19 cellular contexts compared by ENCODE assay signal in genomic region chr1:205162301-205162700, GRCh38. TPM values are rescaled to one million over a fixed set of nuclear protein-coding genes. Genes with fewer than 3 reads are reported as not detected.
DNase-seq lines count a peak whose midpoint lies in the region; ATAC-seq and TF ChIP-seq lines count a peak whose summit lies in the region.
"Had no signal": no experiment of that assay in that cellular context is flagged by ENCODE, and none has a peak within 500 bp of the region (broad histone marks: within the 10 kb centered on the region; RNA-seq: fewer than 3 reads in every experiment).

No MANE protein-coding gene starts in this region.

- no peaks in the 10 kb centered on the region for H3K27me3 ChIP-seq in uterus
- H3K27me3 ChIP-seq: BE2C, MG63, Peyer's patch had no signal

- no peaks in the 10 kb centered on the region for H3K36me3 ChIP-seq in uterus

- peaks cover 62 to 78% of the 10 kb centered on the region in 2 donors for H3K36me3 Mint-ChIP-seq in stimulated activated naive B cell treated with anti-CD40 and anti-IgM and Interleukin-4, amounts not matched to agents 10 μg/mL and 1 μg/mL and 100 μg/mL, for 72 hours

- H3K9me3 Mint-ChIP-seq in stimulated activated naive B cell treated with anti-CD40 and anti-IgM and Interleukin-4, amounts not matched to agents 10 μg/mL and 1 μg/mL and 100 μg/mL, for 72 hours: peaks cover 0 to 2% of the 10 kb centered on the region in 2 donors
- H3K9me3 Mint-ChIP-seq: CD8-positive, alpha-beta T cell had no signal

- no peaks in the 10 kb centered on the region for H3K9me3 ChIP-seq in uterus
- H3K9me3 ChIP-seq: BE2C, Peyer's patch had no signal

- intact Hi-C loops in uterus (cut with DNase I; ENCODE audit: low total_unique reads): no loop called here

- H3K4me3 ChIP-seq in uterus: no peak overlapping the region
- H3K4me3 ChIP-seq: MG63, Peyer's patch had no signal

- H3K27ac Mint-ChIP-seq in stimulated activated naive B cell treated with anti-CD40 and anti-IgM and Interleukin-4, amounts not matched to agents 10 μg/mL and 1 μg/mL and 100 μg/mL, for 72 hours: no peak overlapping the region
- H3K27ac Mint-ChIP-seq: CD8-positive, alpha-beta T cell had no signal

- no peaks in the 10 kb centered on the region for H3K27me3 Mint-ChIP-seq in stimulated activated naive B cell treated with anti-CD40 and anti-IgM and Interleukin-4, amounts not matched to agents 10 μg/mL and 1 μg/mL and 100 μg/mL, for 72 hours

- DNase-seq in GM03348 (ENCODE audit: low spot score) (peak; percentile 30), amniotic epithelial cell (ENCODE audit: low read depth) (peak; percentile 96), foreskin melanocyte (peak; percentile 86), renal cortical epithelial cell (ENCODE audit: low read depth) (peak; percentile 18), uterus (no peak)
- no peak for DNase-seq in stimulated activated naive B cell treated with anti-CD40 and anti-IgM and Interleukin-4, amounts not matched to agents 10 μg/mL and 1 μg/mL and 100 μg/mL, for 72 hours
- DNase-seq: BE2C; CD8-positive, alpha-beta T cell; DND-41; GOT3; MG63; NCI-H1092 treated with DMSO at 0.1 percent for 48 hours; NCI-H187 treated with DMSO at 0.1 percent for 48 hours; NCI-H510A treated with DMSO at 0.1 percent for 48 hours; Peyer's patch; SHP77 had no signal

- ATAC-seq in HG02642 (IDR thresholded peaks at IDR 0.05; ENCODE audit: poor library complexity, unreplicated experiment): no peak
- ATAC-seq in activated CD4-positive, CD25-positive, alpha-beta regulatory T cell treated with anti-CD3 and anti-CD28 coated beads, Interleukin-2, amount 50 U/mL, for 24 hours: no peak
- no peak for ATAC-seq in stimulated activated naive B cell treated with anti-CD40 and anti-IgM and Interleukin-4, amounts not matched to agents 10 μg/mL and 1 μg/mL and 100 μg/mL, for 72 hours (replicated peaks)
- ATAC-seq: CD8-positive, alpha-beta T cell had no signal

- H3K27ac ChIP-seq in uterus: no peak overlapping the region
- H3K27ac ChIP-seq: KMS-11, Peyer's patch had no signal

- no peak for TF ChIP-seq CTCF in uterus (IDR thresholded peaks at IDR 0.05)

- no peaks in the 10 kb centered on the region for H3K4me1 Mint-ChIP-seq in stimulated activated naive B cell treated with anti-CD40 and anti-IgM and Interleukin-4, amounts not matched to agents 10 μg/mL and 1 μg/mL and 100 μg/mL, for 72 hours

- no peaks in the 10 kb centered on the region for H3K4me1 ChIP-seq in uterus
- H3K4me1 ChIP-seq: BE2C, Peyer's patch had no signal

- no peak overlapping the region for H3K4me3 Mint-ChIP-seq in stimulated activated naive B cell treated with anti-CD40 and anti-IgM and Interleukin-4, amounts not matched to agents 10 μg/mL and 1 μg/mL and 100 μg/mL, for 72 hours
- H3K4me3 Mint-ChIP-seq: CD8-positive, alpha-beta T cell had no signal

- no peak for TF ChIP-seq POLR2A in uterus (IDR thresholded peaks at IDR 0.05)

RNA-seq across cellular contexts. Expression of gene RBBP5, which starts 40.5 kb away (rescaled TPM):
- 30.2 and 33.1 TPM in 2 replicates for total RNA-seq in renal cortical epithelial cell
- 10 to 100 TPM in 3 of 4 donors, 1 to 10 TPM in 1; 4.9 to 33.7 (median 24.7) TPM for total RNA-seq in uterus

RNA-seq across cellular contexts. Expression of gene DSTYK, which starts 49.2 kb away (rescaled TPM):
- total RNA-seq in renal cortical epithelial cell (14.6 and 23.1 TPM in 2 replicates), uterus (10 to 100 TPM in 2 of 4 donors, 1 to 10 TPM in 2; 7.9 to 26.9 (median 14.4) TPM)

Comparison
In these comparisons a context has a peak if more than half of its experiments do, and no peak if none do; other contexts are left out.
1. DNase-seq: peak in GM03348 (single experiment), amniotic epithelial cell (single experiment), foreskin melanocyte (single experiment) and renal cortical epithelial cell (single experiment); none in uterus (0 of 2) and stimulated activated naive B cell treated with anti-CD40 and anti-IgM and Interleukin-4, amounts not matched to agents 10 μg/mL and 1 μg/mL and 100 μg/mL, for 72 hours (single experiment).